ENCODE assay signal across 8 cellular contexts in genomic region chr14:54566410-54567223, GRCh38. TPM values are rescaled to one million over a fixed set of nuclear protein-coding genes. Genes with fewer than 3 reads are reported as not detected.
A peak's percentile ranks its signal among the peaks of the same experiment; 100 is the strongest.
DNase-seq lines count a peak whose midpoint lies in the region; ATAC-seq, FAIRE-seq and TF ChIP-seq lines count a peak whose summit lies in the region.

Gene SAMD4A, plus strand, starts transcription at chr14:54567128. Its CDS starts 789 bp downstream, at chr14:54567917.

- no peaks in the 10 kb centered on the region for H3K36me3 Mint-ChIP-seq in glutamatergic neuron (ENCODE audit: unreplicated experiment)

- H3K27me3 Mint-ChIP-seq in glutamatergic neuron (ENCODE audit: unreplicated experiment): peaks cover 9% of the 10 kb centered on the region

- no peak for TF ChIP-seq EP300 in Ishikawa (IDR thresholded peaks at IDR 0.05; ENCODE audit: borderline replicate concordance)

- peaks cover 10% of the 10 kb centered on the region for H4K20me1 ChIP-seq in DND-41 (ENCODE audit: insufficient read depth, low read length)

- peak; percentile 95 for FAIRE-seq in urothelium cell line (lab: Jason Lieb, UNC)

- H2AFZ ChIP-seq in DND-41 (ENCODE audit: low read depth, low read length): peak within 1 kb of the TSS; percentile 74

- H3K4me1 Mint-ChIP-seq in glutamatergic neuron (ENCODE audit: low read depth, unreplicated experiment): peaks cover 3% of the 10 kb centered on the region

- H3K9me3 ChIP-seq in DND-41 (ENCODE audit: insufficient read depth, low read length, severe bottlenecking): no peaks in the 10 kb centered on the region

- H3K27me3 ChIP-seq in DND-41 (ENCODE audit: insufficient read depth, low read length, poor library complexity): peaks cover 64% of the 10 kb centered on the region

- 0 out of 2 replicates have a peak within 1 kb of the TSS, but pooled peaks have one; percentile 1 for H3K27ac ChIP-seq in DND-41 (ENCODE audit: low read length)

- peaks cover 7% of the 10 kb centered on the region for H3K9me3 Mint-ChIP-seq in glutamatergic neuron (ENCODE audit: unreplicated experiment)

- H3K9ac ChIP-seq in DND-41 (ENCODE audit: low read depth, low read length): peak within 1 kb of the TSS; percentile 53

- TF ChIP-seq CTCF in DND-41 (IDR thresholded peaks at IDR 0.05; ENCODE audit: borderline replicate concordance, extremely low read depth, low read length, poor library complexity, severe bottlenecking) (peak; percentile 51), glutamatergic neuron (IDR thresholded peaks at IDR 0.05; ENCODE audit: partially characterized antibody, unreplicated experiment) (no peak), omental fat pad (IDR thresholded peaks at IDR 0.05) (peak in 1 of 3 donors; percentile 42)

- peak within 1 kb of the TSS; percentile 63 to 81 for H3K4me3 ChIP-seq in DND-41 (ENCODE audit: low read depth in 1 of 2, low read length in 2 of 2)

- H3K36me3 ChIP-seq in DND-41 (ENCODE audit: insufficient read depth, low read length): no peaks in the 10 kb centered on the region

- H3K4me1 ChIP-seq in DND-41 (ENCODE audit: insufficient read depth, low read length): peaks cover 34% of the 10 kb centered on the region

- H3K4me2 ChIP-seq in DND-41 (ENCODE audit: insufficient read depth, low read length): peak within 1 kb of the TSS; percentile 98

- H3K79me2 ChIP-seq in DND-41 (ENCODE audit: insufficient read depth, low read length): no peaks in the 10 kb centered on the region

- TF ChIP-seq RAD21 in Ishikawa (IDR thresholded peaks at IDR 0.05; ENCODE audit: low read depth): peak; percentile 20

- DNase-seq in DND-41 (peak; percentile 77), glutamatergic neuron (peak; percentile 72), omental fat pad (ENCODE audit: low spot score) (peak; percentile 34), urothelium cell line (ENCODE audit: low spot score) (peak; percentile 95)
- DNase-seq in activated naive CD8-positive, alpha-beta T cell treated with anti-CD3 and anti-CD28 coated beads, Interleukin-2, amount 50 U/mL, for 16 hours (ENCODE audit: low read depth, low spot score): peak; percentile 14

- H3K4me3 Mint-ChIP-seq in glutamatergic neuron (ENCODE audit: unreplicated experiment): peak within 1 kb of the TSS; percentile 97

- ATAC-seq in DND-41 (ENCODE audit: insufficient read depth, low read depth) (peak; percentile 84), GM21529 (IDR thresholded peaks at IDR 0.05; ENCODE audit: unreplicated experiment) (peak; percentile 37), SK-N-SH treated with all-trans-retinoic acid at 6 μM for 48 hours (peak; percentile 29), omental fat pad (ENCODE audit: low FRiP score) (peak; percentile 31)

- H3K27ac Mint-ChIP-seq in glutamatergic neuron (ENCODE audit: unreplicated experiment): no peak within 1 kb of the TSS

TF ChIP-seq in Ishikawa, 13 proteins besides CTCF, POLR2A, EP300 and RAD21:
- TF ChIP-seq TEAD4 (IDR thresholded peaks at IDR 0.05) (no peak), FOXM1 (IDR thresholded peaks at IDR 0.05; ENCODE audit: borderline replicate concordance, low read depth) (peak; percentile 6; the same call in 1 of the 2 replicates), ZBTB7A (IDR thresholded peaks at IDR 0.05; ENCODE audit: low read depth) (peak; percentile 28; the same call in 1 of the 2 replicates), MAX (IDR thresholded peaks at IDR 0.05) (peak; percentile 31)

TF ChIP-seq in SK-N-SH treated with all-trans-retinoic acid at 6 μM for 48 hours, 23 proteins besides CTCF, POLR2A, EP300 and RAD21:
- TF ChIP-seq ZNF8 (CRISPR knock-in tag; IDR thresholded peaks at IDR 0.05) (no peak), ISL1 (CRISPR knock-in tag; IDR thresholded peaks at IDR 0.05) (no peak), CSDC2 (CRISPR knock-in tag; IDR thresholded peaks at IDR 0.05) (no peak), ZFP30 (CRISPR knock-in tag; IDR thresholded peaks at IDR 0.05) (no peak), TSHZ2 (CRISPR knock-in tag; IDR thresholded peaks at IDR 0.05) (no peak), ESRRG (CRISPR knock-in tag; IDR thresholded peaks at IDR 0.05) (no peak), ZC3H10 (CRISPR knock-in tag; IDR thresholded peaks at IDR 0.05) (no peak), BACH2 (CRISPR knock-in tag; IDR thresholded peaks at IDR 0.05; ENCODE audit: borderline replicate concordance) (no peak; the same call in 1 of the 2 replicates), CREB5 (CRISPR knock-in tag; IDR thresholded peaks at IDR 0.05; ENCODE audit: low read depth) (no peak), ZFP3 (CRISPR knock-in tag; IDR thresholded peaks at IDR 0.05) (no peak), TCF4 (CRISPR knock-in tag; IDR thresholded peaks at IDR 0.05; ENCODE audit: borderline replicate concordance) (no peak), PPARA (CRISPR knock-in tag; IDR thresholded peaks at IDR 0.05; ENCODE audit: borderline replicate concordance) (no peak), POU6F1 (CRISPR knock-in tag; IDR thresholded peaks at IDR 0.05; ENCODE audit: borderline replicate concordance, low read depth) (no peak), PATZ1 (CRISPR knock-in tag; IDR thresholded peaks at IDR 0.05; ENCODE audit: borderline replicate concordance) (no peak), OSR1 (CRISPR knock-in tag; IDR thresholded peaks at IDR 0.05) (no peak)

RNA-seq across cellular contexts. Expression of gene SAMD4A, which starts in this region (rescaled TPM):
- total RNA-seq in glutamatergic neuron (ENCODE audit: unreplicated experiment): 0.56 TPM
- total RNA-seq in omental fat pad: 100 to 1,000 TPM in 1 of 4 donors, 10 to 100 TPM in 3; 33.9 to 116 (median 38.3) TPM

Comparison
In these comparisons a context has a peak if more than half of its experiments do, and no peak if none do; other contexts are left out.
1. Peak in every context shown above with its lines: DNase-seq, ATAC-seq, H3K4me3 ChIP-seq and H3K27ac ChIP-seq.
2. RNA of gene SAMD4A (total RNA-seq): 33.9 to 116 TPM in omental fat pad; 0.56 TPM in glutamatergic neuron (single experiment); every median in the first group is over 10 times any median in the second.
3. Peak in DNase-seq in glutamatergic neuron; RNA of the gene not detected or under 1 TPM.
4. ATAC-seq: peak in every context shown above with its lines; median percentile 84 in DND-41; 37 in GM21529; 31 in omental fat pad; 29 in SK-N-SH treated with all-trans-retinoic acid at 6 μM for 48 hours.
5. DNase-seq: peak in every context shown above with its lines; median percentile 95 in urothelium cell line; 77 in DND-41; 72 in glutamatergic neuron; 34 in omental fat pad; 14 in activated naive CD8-positive, alpha-beta T cell treated with anti-CD3 and anti-CD28 coated beads, Interleukin-2, amount 50 U/mL, for 16 hours.